In the genomic region with DNA sequence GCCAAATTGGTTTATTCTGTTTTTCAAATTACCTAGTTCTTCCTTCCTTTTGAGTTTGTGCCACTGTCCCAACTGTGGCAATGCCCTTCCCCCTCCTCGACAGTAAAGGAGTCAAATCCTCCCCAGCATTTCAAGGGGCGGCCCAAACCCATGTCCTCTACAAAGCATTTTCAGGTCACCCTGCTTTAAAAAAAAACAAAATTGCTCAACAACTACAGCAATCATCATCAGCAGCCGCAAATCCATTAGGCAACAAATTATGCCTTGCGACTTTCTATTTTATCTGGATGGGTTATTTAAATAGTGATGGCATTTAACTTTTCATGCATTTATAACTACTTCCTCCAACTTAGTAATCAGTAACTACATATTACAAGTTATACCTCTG, we compare ENCODE assay signal across 1 cellular context.
TF ChIP-seq lines count a peak whose summit lies in the region.

No MANE protein-coding gene starts in this region.

TF ChIP-seq in H1, 55 proteins besides CTCF, POLR2A, EP300 and RAD21:
- no peak for TF ChIP-seq TEAD4 (IDR thresholded peaks at IDR 0.05; ENCODE audit: low read depth, low read length)
- TF ChIP-seq KDM1A (IDR thresholded peaks at IDR 0.05; ENCODE audit: borderline replicate concordance, low read length): no peak
- no peak for TF ChIP-seq CHD1 (IDR thresholded peaks at IDR 0.05; ENCODE audit: low read depth, low read length)
- TF ChIP-seq TAF7 (optimal IDR thresholded peaks at IDR 0.05; ENCODE audit: borderline replicate concordance, low read depth, low read length): no peak
- TF ChIP-seq TCF12 (IDR thresholded peaks at IDR 0.05; ENCODE audit: low read depth, low read length): no peak
- no peak for TF ChIP-seq HDAC6 (IDR thresholded peaks at IDR 0.05; ENCODE audit: low read depth, low read length)
- TF ChIP-seq POU5F1 (IDR thresholded peaks at IDR 0.05; ENCODE audit: low read depth, low read length): no peak
- no peak for TF ChIP-seq BRCA1 (IDR thresholded peaks at IDR 0.05; ENCODE audit: low read depth, low read length)
- TF ChIP-seq SIX5 (IDR thresholded peaks at IDR 0.05; ENCODE audit: low read depth, low read length): no peak
- no peak for TF ChIP-seq TBP (IDR thresholded peaks at IDR 0.05; ENCODE audit: low read depth, low read length)
- TF ChIP-seq GABPA (IDR thresholded peaks at IDR 0.05; ENCODE audit: borderline replicate concordance, insufficient read depth, low read length): no peak
- no peak for TF ChIP-seq JUND (IDR thresholded peaks at IDR 0.05; ENCODE audit: low read length)
- TF ChIP-seq CHD2 (IDR thresholded peaks at IDR 0.05; ENCODE audit: low read length): no peak
- no peak for TF ChIP-seq SAP30 (IDR thresholded peaks at IDR 0.05; ENCODE audit: insufficient read depth, insufficient replicate concordance, low read length)
- no peak for TF ChIP-seq BCL11A (IDR thresholded peaks at IDR 0.05; ENCODE audit: low read depth in 2 of 2, low read length in 2 of 2)
